Comparison of ENCODE assay signal across 12 cellular contexts in the genomic region with DNA sequence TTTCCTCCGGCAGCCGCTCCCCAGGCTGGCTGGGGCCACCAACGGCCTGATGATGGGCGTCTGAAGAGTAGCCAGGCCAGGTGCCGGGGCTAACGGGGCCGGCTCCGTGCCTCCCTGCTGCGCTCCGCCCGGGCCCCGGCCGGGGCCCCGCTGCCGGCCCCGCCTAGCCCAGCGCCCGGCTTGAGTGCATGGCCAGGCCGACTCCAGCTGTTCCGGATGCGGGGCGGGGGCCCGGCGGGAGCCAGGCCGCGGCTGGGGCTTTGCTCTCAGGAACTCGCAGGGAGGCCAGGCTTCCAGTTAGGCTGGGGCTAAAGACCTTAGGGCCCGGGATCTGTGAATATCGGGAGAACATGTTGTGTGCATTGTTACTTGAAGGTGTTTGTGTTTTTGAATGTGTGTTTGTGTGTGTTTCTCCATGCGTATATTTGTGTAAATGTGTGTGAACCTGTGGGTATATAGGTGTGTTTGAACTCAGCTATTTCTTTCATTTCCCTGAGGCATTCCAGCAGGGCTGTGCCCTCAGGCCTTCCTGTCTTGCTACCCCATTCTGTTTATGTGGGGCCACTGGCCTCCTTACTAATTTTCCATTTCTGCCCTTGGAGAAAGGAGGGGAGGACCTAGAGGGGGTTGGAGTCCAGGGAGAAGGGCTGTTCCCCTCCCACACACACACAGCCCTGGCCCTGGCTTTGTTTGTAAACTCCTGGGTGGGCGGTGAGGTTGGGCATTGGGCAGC. TPM values are rescaled to one million over a fixed set of nuclear protein-coding genes. Genes with fewer than 3 reads are reported as not detected.
DNase-seq lines count a peak whose midpoint lies in the region; ATAC-seq and TF ChIP-seq lines count a peak whose summit lies in the region.
"Had no signal": no experiment of that assay in that cellular context is flagged by ENCODE, and none has a peak within 500 bp of the region (broad histone marks: within the 10 kb centered on the region; RNA-seq: fewer than 3 reads in every experiment).

No MANE protein-coding gene starts in this region.

- CTCF ChIA-PET in T-cell (lab: Charles Lee): interaction anchor here in 1 of 2 donors (0.6 kb wide), 1 partner anchor 713 kb away, joined by 3 read pairs; no protein-coding TSS in a partner anchor

- H3K27me3 ChIP-seq in thoracic aorta (replicated peaks; ENCODE audit: insufficient read depth): peaks cover 22% of the 10 kb centered on the region

- H3K36me3 ChIP-seq in thoracic aorta: no peaks in the 10 kb centered on the region

- H3K27me3 Mint-ChIP-seq in activated naive CD8-positive, alpha-beta T cell treated with anti-CD3 and anti-CD28 coated beads, Interleukin-2, amount 10 ng/mL, durations not matched to agents 7 days and 5 days: peaks cover 84% of the 10 kb centered on the region
- peaks cover 89% of the 10 kb centered on the region for H3K27me3 Mint-ChIP-seq in activated naive CD8-positive, alpha-beta T cell treated with anti-CD3 and anti-CD28 coated beads for 36 hours
- H3K27me3 Mint-ChIP-seq in T-cell: peaks cover 76 to 78% of the 10 kb centered on the region in 2 donors

- POLR2A ChIA-PET in activated naive CD8-positive, alpha-beta T cell treated with anti-CD3 and anti-CD28 coated beads, Interleukin-2, amount 10 ng/mL, durations not matched to agents 7 days and 5 days (lab: Charles Lee): no interaction called here
- POLR2A ChIA-PET in T-cell (lab: Charles Lee): no interaction called here

- H3K9me3 ChIP-seq in thoracic aorta: no peaks in the 10 kb centered on the region

- peak; percentile 34 for DNase-seq in activated naive CD8-positive, alpha-beta T cell treated with anti-CD3 and anti-CD28 coated beads, Interleukin-2, amount 10 ng/mL, durations not matched to agents 7 days and 5 days
- DNase-seq in activated naive CD8-positive, alpha-beta T cell treated with anti-CD3 and anti-CD28 coated beads for 36 hours: no peak
- DNase-seq in T-cell (no peak), left kidney (ENCODE audit: low read depth, low spot score) (peak; percentile 55), thoracic aorta (ENCODE audit: low spot score) (no peak), HK-2 (ENCODE audit: unreplicated experiment) (no peak), NAMALWA (ENCODE audit: low spot score) (no peak)
- DNase-seq: activated T-cell treated with anti-CD3 and anti-CD28 coated beads, Interleukin-2, amount 50 U/mL, for 24 hours; NCI-H1436 had no signal

- H3K4me3 Mint-ChIP-seq in activated naive CD8-positive, alpha-beta T cell treated with anti-CD3 and anti-CD28 coated beads, Interleukin-2, amount 10 ng/mL, durations not matched to agents 7 days and 5 days: no peak overlapping the region
- H3K4me3 Mint-ChIP-seq in activated naive CD8-positive, alpha-beta T cell treated with anti-CD3 and anti-CD28 coated beads for 36 hours: no peak overlapping the region
- peak overlapping the region in 2 of 3 donors; percentile 36 to 40 for H3K4me3 Mint-ChIP-seq in T-cell
- H3K4me3 Mint-ChIP-seq: activated T-cell treated with anti-CD3 and anti-CD28 coated beads, Interleukin-2, amount 50 U/mL, for 24 hours had no signal

- H3K4me3 ChIP-seq in thoracic aorta: peak overlapping the region; percentile 54

- H3K27ac Mint-ChIP-seq in activated naive CD8-positive, alpha-beta T cell treated with anti-CD3 and anti-CD28 coated beads, Interleukin-2, amount 10 ng/mL, durations not matched to agents 7 days and 5 days: no peak overlapping the region
- no peak overlapping the region for H3K27ac Mint-ChIP-seq in activated naive CD8-positive, alpha-beta T cell treated with anti-CD3 and anti-CD28 coated beads for 36 hours
- no peak overlapping the region for H3K27ac Mint-ChIP-seq in T-cell
- H3K27ac Mint-ChIP-seq: activated T-cell treated with anti-CD3 and anti-CD28 coated beads, Interleukin-2, amount 50 U/mL, for 24 hours; CD14-positive monocyte had no signal

- no peak for TF ChIP-seq CTCF in thoracic aorta (IDR thresholded peaks at IDR 0.05)

- peaks cover 10% of the 10 kb centered on the region for H3K4me1 Mint-ChIP-seq in activated naive CD8-positive, alpha-beta T cell treated with anti-CD3 and anti-CD28 coated beads, Interleukin-2, amount 10 ng/mL, durations not matched to agents 7 days and 5 days
- H3K4me1 Mint-ChIP-seq in activated naive CD8-positive, alpha-beta T cell treated with anti-CD3 and anti-CD28 coated beads for 36 hours: peaks cover 21% of the 10 kb centered on the region
- H3K4me1 Mint-ChIP-seq in T-cell: peaks cover 30 to 39% (median 31%) of the 10 kb centered on the region in 3 donors

- no peaks in the 10 kb centered on the region for H3K36me3 Mint-ChIP-seq in activated naive CD8-positive, alpha-beta T cell treated with anti-CD3 and anti-CD28 coated beads, Interleukin-2, amount 10 ng/mL, durations not matched to agents 7 days and 5 days
- no peaks in the 10 kb centered on the region for H3K36me3 Mint-ChIP-seq in activated naive CD8-positive, alpha-beta T cell treated with anti-CD3 and anti-CD28 coated beads for 36 hours
- no peaks in the 10 kb centered on the region for H3K36me3 Mint-ChIP-seq in T-cell

- H3K4me1 ChIP-seq in thoracic aorta (ENCODE audit: control insufficient read depth in 1 of 2, low read depth in 2 of 2): peaks cover 37 to 44% of the 10 kb centered on the region in 2 donors

- no peak overlapping the region for H3K27ac ChIP-seq in thoracic aorta

- no peaks in the 10 kb centered on the region for H3K9me3 Mint-ChIP-seq in activated naive CD8-positive, alpha-beta T cell treated with anti-CD3 and anti-CD28 coated beads, Interleukin-2, amount 10 ng/mL, durations not matched to agents 7 days and 5 days
- H3K9me3 Mint-ChIP-seq in activated naive CD8-positive, alpha-beta T cell treated with anti-CD3 and anti-CD28 coated beads for 36 hours: no peaks in the 10 kb centered on the region
- no peaks in the 10 kb centered on the region for H3K9me3 Mint-ChIP-seq in T-cell
- H3K9me3 Mint-ChIP-seq: activated T-cell treated with anti-CD3 and anti-CD28 coated beads, Interleukin-2, amount 50 U/mL, for 24 hours had no signal

- ATAC-seq in activated naive CD8-positive, alpha-beta T cell treated with anti-CD3 and anti-CD28 coated beads, Interleukin-2, amount 10 ng/mL, durations not matched to agents 7 days and 5 days (ENCODE audit: low read depth): no peak
- ATAC-seq in T-cell (replicated peaks in 1 of 4) (no peak), thoracic aorta (ENCODE audit: insufficient number of reproducible peaks, low FRiP score, low read depth) (no peak), HG03135 (IDR thresholded peaks at IDR 0.05; ENCODE audit: unreplicated experiment) (no peak)

RNA-seq across cellular contexts. Expression of gene LBX1, which starts 1.1 kb away (rescaled TPM):
- not detected for total RNA-seq in activated naive CD8-positive, alpha-beta T cell treated with anti-CD3 and anti-CD28 coated beads, Interleukin-2, amount 10 ng/mL, durations not matched to agents 7 days and 5 days
- total RNA-seq in activated naive CD8-positive, alpha-beta T cell treated with anti-CD3 and anti-CD28 coated beads for 36 hours: not detected
- total RNA-seq in T-cell: not detected
- total RNA-seq in thoracic aorta: not detected
- total RNA-seq: mucosa of gallbladder had no signal

Comparison
In these comparisons a context has a peak if more than half of its experiments do, and no peak if none do; other contexts are left out.
1. DNase-seq: peak in activated naive CD8-positive, alpha-beta T cell treated with anti-CD3 and anti-CD28 coated beads, Interleukin-2, amount 10 ng/mL, durations not matched to agents 7 days and 5 days (single experiment) and left kidney (single experiment); none in activated naive CD8-positive, alpha-beta T cell treated with anti-CD3 and anti-CD28 coated beads for 36 hours (single experiment), T-cell (0 of 34), thoracic aorta (single experiment), HK-2 (single experiment) and NAMALWA (single experiment).
2. H3K4me3 Mint-ChIP-seq: peak in T-cell (2 of 3); none in activated naive CD8-positive, alpha-beta T cell treated with anti-CD3 and anti-CD28 coated beads, Interleukin-2, amount 10 ng/mL, durations not matched to agents 7 days and 5 days (single experiment) and activated naive CD8-positive, alpha-beta T cell treated with anti-CD3 and anti-CD28 coated beads for 36 hours (single experiment).